In genomic region chr16:88543230-88543813, GRCh38 we compare ENCODE assay signal across 1 cellular context.
TF ChIP-seq lines count a peak whose summit lies in the region.

No MANE protein-coding gene starts in this region.

TF ChIP-seq in K562, 482 proteins besides CTCF, POLR2A, EP300 and RAD21 (continued from another document and continues in another):
- TF ChIP-seq ZBTB40 (IDR thresholded peaks at IDR 0.05) = no peak
- TF ChIP-seq ZBTB40 (CRISPR knock-in tag; IDR thresholded peaks at IDR 0.05) = no peak
- TF ChIP-seq, protein P1, sequence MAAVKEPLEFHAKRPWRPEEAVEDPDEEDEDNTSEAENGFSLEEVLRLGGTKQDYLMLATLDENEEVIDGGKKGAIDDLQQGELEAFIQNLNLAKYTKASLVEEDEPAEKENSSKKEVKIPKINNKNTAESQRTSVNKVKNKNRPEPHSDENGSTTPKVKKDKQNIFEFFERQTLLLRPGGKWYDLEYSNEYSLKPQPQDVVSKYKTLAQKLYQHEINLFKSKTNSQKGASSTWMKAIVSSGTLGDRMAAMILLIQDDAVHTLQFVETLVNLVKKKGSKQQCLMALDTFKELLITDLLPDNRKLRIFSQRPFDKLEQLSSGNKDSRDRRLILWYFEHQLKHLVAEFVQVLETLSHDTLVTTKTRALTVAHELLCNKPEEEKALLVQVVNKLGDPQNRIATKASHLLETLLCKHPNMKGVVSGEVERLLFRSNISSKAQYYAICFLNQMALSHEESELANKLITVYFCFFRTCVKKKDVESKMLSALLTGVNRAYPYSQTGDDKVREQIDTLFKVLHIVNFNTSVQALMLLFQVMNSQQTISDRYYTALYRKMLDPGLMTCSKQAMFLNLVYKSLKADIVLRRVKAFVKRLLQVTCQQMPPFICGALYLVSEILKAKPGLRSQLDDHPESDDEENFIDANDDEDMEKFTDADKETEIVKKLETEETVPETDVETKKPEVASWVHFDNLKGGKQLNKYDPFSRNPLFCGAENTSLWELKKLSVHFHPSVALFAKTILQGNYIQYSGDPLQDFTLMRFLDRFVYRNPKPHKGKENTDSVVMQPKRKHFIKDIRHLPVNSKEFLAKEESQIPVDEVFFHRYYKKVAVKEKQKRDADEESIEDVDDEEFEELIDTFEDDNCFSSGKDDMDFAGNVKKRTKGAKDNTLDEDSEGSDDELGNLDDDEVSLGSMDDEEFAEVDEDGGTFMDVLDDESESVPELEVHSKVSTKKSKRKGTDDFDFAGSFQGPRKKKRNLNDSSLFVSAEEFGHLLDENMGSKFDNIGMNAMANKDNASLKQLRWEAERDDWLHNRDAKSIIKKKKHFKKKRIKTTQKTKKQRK (IDR thresholded peaks at IDR 0.05; ENCODE audit: borderline replicate concordance, low read depth, low read length) = no peak
- TF ChIP-seq ZNF124 (CRISPR knock-in tag; IDR thresholded peaks at IDR 0.05) = no peak
- TF ChIP-seq, protein P2, sequence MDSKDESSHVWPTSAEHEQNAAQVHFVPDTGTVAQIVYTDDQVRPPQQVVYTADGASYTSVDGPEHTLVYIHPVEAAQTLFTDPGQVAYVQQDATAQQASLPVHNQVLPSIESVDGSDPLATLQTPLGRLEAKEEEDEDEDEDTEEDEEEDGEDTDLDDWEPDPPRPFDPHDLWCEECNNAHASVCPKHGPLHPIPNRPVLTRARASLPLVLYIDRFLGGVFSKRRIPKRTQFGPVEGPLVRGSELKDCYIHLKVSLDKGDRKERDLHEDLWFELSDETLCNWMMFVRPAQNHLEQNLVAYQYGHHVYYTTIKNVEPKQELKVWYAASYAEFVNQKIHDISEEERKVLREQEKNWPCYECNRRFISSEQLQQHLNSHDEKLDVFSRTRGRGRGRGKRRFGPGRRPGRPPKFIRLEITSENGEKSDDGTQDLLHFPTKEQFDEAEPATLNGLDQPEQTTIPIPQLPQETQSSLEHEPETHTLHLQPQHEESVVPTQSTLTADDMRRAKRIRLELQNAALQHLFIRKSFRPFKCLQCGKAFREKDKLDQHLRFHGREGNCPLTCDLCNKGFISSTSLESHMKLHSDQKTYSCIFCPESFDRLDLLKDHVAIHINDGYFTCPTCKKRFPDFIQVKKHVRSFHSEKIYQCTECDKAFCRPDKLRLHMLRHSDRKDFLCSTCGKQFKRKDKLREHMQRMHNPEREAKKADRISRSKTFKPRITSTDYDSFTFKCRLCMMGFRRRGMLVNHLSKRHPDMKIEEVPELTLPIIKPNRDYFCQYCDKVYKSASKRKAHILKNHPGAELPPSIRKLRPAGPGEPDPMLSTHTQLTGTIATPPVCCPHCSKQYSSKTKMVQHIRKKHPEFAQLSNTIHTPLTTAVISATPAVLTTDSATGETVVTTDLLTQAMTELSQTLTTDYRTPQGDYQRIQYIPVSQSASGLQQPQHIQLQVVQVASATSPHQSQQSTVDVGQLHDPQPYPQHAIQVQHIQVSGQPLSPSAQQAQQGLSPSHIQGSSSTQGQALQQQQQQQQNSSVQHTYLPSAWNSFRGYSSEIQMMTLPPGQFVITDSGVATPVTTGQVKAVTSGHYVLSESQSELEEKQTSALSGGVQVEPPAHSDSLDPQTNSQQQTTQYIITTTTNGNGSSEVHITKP (IDR thresholded peaks at IDR 0.05; ENCODE audit: partially characterized antibody) = no peak
- no peak for TF ChIP-seq SMC3 (conservative IDR thresholded peaks at IDR 0.05; ENCODE audit: insufficient read depth, low read depth, low read length)
- no peak for TF ChIP-seq USF1 (CRISPR knock-in tag; IDR thresholded peaks at IDR 0.05)
- TF ChIP-seq EHMT2 (IDR thresholded peaks at IDR 0.05) = peak; percentile 59; the same call in 1 of the 2 replicates
- TF ChIP-seq BCOR (IDR thresholded peaks at IDR 0.05) = no peak
- no peak for TF ChIP-seq SUPT5H (IDR thresholded peaks at IDR 0.05)
- no peak for TF ChIP-seq CHD7 (IDR thresholded peaks at IDR 0.05; ENCODE audit: low read depth, low read length)
- TF ChIP-seq NR4A1 (CRISPR knock-in tag; IDR thresholded peaks at IDR 0.05) = no peak
- TF ChIP-seq NR4A1 (tag; IDR thresholded peaks at IDR 0.05) = no peak
- no peak for TF ChIP-seq ZNF785 (CRISPR knock-in tag; IDR thresholded peaks at IDR 0.05)
- no peak for TF ChIP-seq KAT8 (IDR thresholded peaks at IDR 0.05; ENCODE audit: low read depth)
- no peak for TF ChIP-seq ZNF217 (CRISPR knock-in tag; IDR thresholded peaks at IDR 0.05)
